Comparison of ENCODE assay signal across 19 cellular contexts in genomic region chr3:184816654-184817053, GRCh38. TPM values are rescaled to one million over a fixed set of nuclear protein-coding genes. Genes with fewer than 3 reads are reported as not detected.
DNase-seq lines count a peak whose midpoint lies in the region; ATAC-seq, FAIRE-seq and TF ChIP-seq lines count a peak whose summit lies in the region.
"Had no signal": no experiment of that assay in that cellular context is flagged by ENCODE, and none has a peak within 500 bp of the region (broad histone marks: within the 10 kb centered on the region; RNA-seq: fewer than 3 reads in every experiment).

No MANE protein-coding gene starts in this region.

- no peaks in the 10 kb centered on the region for H3F3A ChIP-seq in PC-9 (ENCODE audit: insufficient read depth, low read depth)

- intact Hi-C loops in heart left ventricle (cut with DNase I) (no loop called here), cardiac septum (cut with DNase I) (no loop called here), PC-9 (cut with micrococcal nuclease; ENCODE audit: unreplicated experiment) (no loop called here)

- H3K4me3 ChIP-seq in heart left ventricle (no peak overlapping the region), astrocyte (ENCODE audit: insufficient read depth, low read depth, low read length) (no peak overlapping the region), fibroblast of pulmonary artery (replicated peaks; ENCODE audit: low read depth, low read length) (no peak overlapping the region), PC-9 (no peak overlapping the region)

- BruUV-seq in PC-9 (replicated peaks; lab: Mats Ljungman, UMichigan), result no TSS peak

- peaks cover 24% of the 10 kb centered on the region for H4K20me1 ChIP-seq in astrocyte (ENCODE audit: insufficient read depth, low read length)
- no peaks in the 10 kb centered on the region; the same call in 1 of the 2 replicates for H4K20me1 ChIP-seq in PC-9 (ENCODE audit: insufficient read depth)

- FAIRE-seq in astrocyte (lab: Jason Lieb, UNC), result no peak
- FAIRE-seq: A204.1, GM18507 had no signal

- H3K9me3 ChIP-seq in heart left ventricle (no peaks in the 10 kb centered on the region), astrocyte (ENCODE audit: insufficient read depth, low read depth, low read length) (no peaks in the 10 kb centered on the region), PC-9 (ENCODE audit: insufficient read depth, low read depth) (no peaks in the 10 kb centered on the region)

- H3K4me1 Mint-ChIP-seq in astrocyte (ENCODE audit: low read depth, unreplicated experiment), result peaks cover 8% of the 10 kb centered on the region

- POLR2A ChIA-PET in PC-9 (lab: Charles Lee; ENCODE audit: unreplicated experiment), result no interaction called here

- TF ChIP-seq CTCF in heart left ventricle (IDR thresholded peaks at IDR 0.05) (no peak), astrocyte (IDR thresholded peaks at IDR 0.05; ENCODE audit: insufficient read depth, low read depth, low read length) (no peak), fibroblast of pulmonary artery (IDR thresholded peaks at IDR 0.05; ENCODE audit: low read length, missing control alignments) (no peak), PC-9 (conservative IDR thresholded peaks at IDR 0.05) (no peak)

- CTCF ChIA-PET in PC-9 (lab: Charles Lee), result no interaction called here

- H3K79me2 ChIP-seq in astrocyte (ENCODE audit: insufficient read depth, low read length) (peaks cover 38% of the 10 kb centered on the region), PC-9 (ENCODE audit: low read depth) (peaks cover 24% of the 10 kb centered on the region)

- ATAC-seq in heart left ventricle, result peak; percentile 49 to 69 (median 66)

- DNase-seq in heart left ventricle (peak in 2 of 5 donors; percentile 37 to 48), cardiac septum (ENCODE audit: low spot score) (no peak), astrocyte (ENCODE audit: low read depth) (peak; percentile 48), fibroblast of pulmonary artery (ENCODE audit: low read depth) (peak; percentile 18), superior temporal gyrus (ENCODE audit: extremely low spot score) (peak; percentile 54), PC-9 (no peak), NCI-H2227 treated with DMSO at 0.1 percent for 48 hours (lab: John Stamatoyannopoulos, UW) (no peak), NCI-H1417 (lab: John Stamatoyannopoulos, UW) (no peak)
- DNase-seq: C1 segment of cervical spinal cord, COR-L47, DMS153, H9, MV-4-11, NCI-H1436, NCI-H2081, NCI-H226, NCI-H526 treated with DMSO at 0.1 percent for 48 hours had no signal

- 58 to 69% (median 66%) methylated on average over 6 of the region's 6 CpGs for WGBS in heart left ventricle, 4 donors

- no peaks in the 10 kb centered on the region for H3K27me3 Mint-ChIP-seq in astrocyte (ENCODE audit: low read depth, unreplicated experiment)

- peaks cover 1% of the 10 kb centered on the region for H3K36me3 Mint-ChIP-seq in astrocyte (ENCODE audit: low read depth, unreplicated experiment)

- H2AFZ ChIP-seq in astrocyte (ENCODE audit: low read depth, low read length) (no peak overlapping the region), PC-9 (no peak overlapping the region)

- H3K36me3 ChIP-seq in heart left ventricle (peaks cover 0 to 13% (median 0%) of the 10 kb centered on the region in 9 donors), astrocyte (ENCODE audit: insufficient read depth, low read length) (no peaks in the 10 kb centered on the region), PC-9 (ENCODE audit: low read depth) (no peaks in the 10 kb centered on the region)

- H3K27ac Mint-ChIP-seq in astrocyte (ENCODE audit: unreplicated experiment), result no peak overlapping the region
- H3K27ac Mint-ChIP-seq: H9 had no signal

- H3K4me1 ChIP-seq in heart left ventricle, result peaks cover 0 to 75% (median 44%) of the 10 kb centered on the region in 12 donors
- peaks cover 13% of the 10 kb centered on the region for H3K4me1 ChIP-seq in astrocyte (ENCODE audit: insufficient read depth, low read length)
- H3K4me1 ChIP-seq in PC-9 (replicated peaks; ENCODE audit: insufficient read depth), result peaks cover 14% of the 10 kb centered on the region

- H3K9me2 ChIP-seq in PC-9 (ENCODE audit: insufficient read depth), result no peaks in the 10 kb centered on the region

- H3K27me3 ChIP-seq in heart left ventricle (no peaks in the 10 kb centered on the region), astrocyte (ENCODE audit: insufficient read depth, low read length) (no peaks in the 10 kb centered on the region), PC-9 (ENCODE audit: insufficient read depth, low read depth) (no peaks in the 10 kb centered on the region)

- H3K4me2 ChIP-seq in astrocyte (ENCODE audit: low read length), result no peak overlapping the region
- H3K4me2 ChIP-seq in PC-9, result no peak overlapping the region

- no peaks in the 10 kb centered on the region for H3K9me3 Mint-ChIP-seq in astrocyte (ENCODE audit: unreplicated experiment)
- H3K9me3 Mint-ChIP-seq: H9 had no signal

- no peak overlapping the region for H3K4me3 Mint-ChIP-seq in astrocyte (ENCODE audit: unreplicated experiment)
- H3K4me3 Mint-ChIP-seq: H9 had no signal

- no peak overlapping the region for H3K9ac ChIP-seq in astrocyte (ENCODE audit: low read length)

- no peak for TF ChIP-seq POLR2A in heart left ventricle (IDR thresholded peaks at IDR 0.05)

- peak overlapping the region in 11 of 12 donors; percentile 25 to 85 (median 75) for H3K27ac ChIP-seq in heart left ventricle
- no peak overlapping the region for H3K27ac ChIP-seq in astrocyte (ENCODE audit: low read depth, low read length)
- H3K27ac ChIP-seq in PC-9, result no peak overlapping the region

RNA-seq across cellular contexts. Expression of gene VPS8, which starts 4.7 kb away (rescaled TPM):
- 100 to 1,000 TPM in 2 of 9 donors, 10 to 100 TPM in 7; 46.0 to 122 (median 75.3) TPM for total RNA-seq in heart left ventricle
- 10 to 100 TPM; 15.7 TPM for polyA plus RNA-seq in heart left ventricle
- 101 TPM for total RNA-seq in cardiac septum
- 37.6 and 40.7 TPM in 2 replicates for total RNA-seq in astrocyte
- total RNA-seq in PC-9 (2021), result 71.8 and 80.8 TPM in 2 replicates

Comparison
In these comparisons a context has a peak if more than half of its experiments do, and no peak if none do; other contexts are left out.
1. DNase-seq: peak in astrocyte (single experiment), fibroblast of pulmonary artery (single experiment) and superior temporal gyrus (single experiment); none in cardiac septum (single experiment), PC-9 (0 of 2), NCI-H2227 treated with DMSO at 0.1 percent for 48 hours (single experiment) and NCI-H1417 (0 of 3).
2. H3K27ac ChIP-seq: peak in heart left ventricle (11 of 12); none in astrocyte (single experiment) and PC-9 (single experiment).